23 cellular contexts compared by ENCODE assay signal in the genomic region with DNA sequence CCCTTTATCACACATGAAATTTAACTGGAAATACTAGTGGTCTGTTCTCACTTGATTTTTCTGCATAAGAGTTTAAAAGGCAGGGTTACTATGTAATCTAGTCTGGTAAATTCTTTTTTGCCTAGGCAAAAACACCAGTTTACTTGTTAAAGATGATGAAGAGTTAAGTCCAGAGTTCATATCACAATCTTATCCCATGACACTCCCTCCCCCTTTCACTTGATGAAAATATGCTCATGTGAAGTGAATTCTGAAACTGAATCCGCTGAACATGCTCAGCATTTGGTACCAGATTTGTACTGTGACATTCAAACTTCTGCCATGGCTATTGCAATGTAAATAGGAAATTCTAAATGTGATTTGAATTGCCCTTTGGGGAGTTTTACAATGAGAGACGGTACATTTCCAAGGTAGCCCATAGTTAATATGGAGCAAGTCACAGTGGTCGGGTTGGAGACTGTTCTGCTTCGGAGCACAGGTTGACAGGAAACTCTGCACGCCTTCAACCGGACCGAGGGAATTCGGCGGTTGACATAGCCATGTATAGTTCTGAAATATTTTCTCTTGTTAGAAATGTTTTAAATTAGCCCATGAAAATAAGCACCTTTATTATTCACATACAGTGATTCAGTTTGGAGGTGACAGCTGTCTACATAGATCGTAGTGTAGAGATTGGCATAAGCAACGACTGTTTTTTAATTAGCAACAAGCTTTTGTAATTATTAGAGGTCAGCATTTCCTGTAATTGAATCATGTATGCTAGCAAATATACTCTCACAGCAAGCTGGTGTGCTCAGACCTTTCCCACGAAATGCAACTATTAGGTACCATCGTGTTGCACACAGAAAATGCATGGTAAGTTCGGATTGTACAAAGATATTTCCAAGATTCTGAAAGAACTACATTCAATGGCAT.
DNase-seq lines count a peak whose midpoint lies in the region; ATAC-seq and TF ChIP-seq lines count a peak whose summit lies in the region.
"Had no signal": no experiment of that assay in that cellular context is flagged by ENCODE, and none has a peak within 500 bp of the region (broad histone marks: within the 10 kb centered on the region; RNA-seq: fewer than 3 reads in every experiment).

No MANE protein-coding gene starts in this region.

- intact Hi-C loops in gastrocnemius medialis (cut with DNase I; ENCODE audit: low total_unique reads) = no loop called here
- intact Hi-C loops in activated CD4-positive, alpha-beta T cell treated with anti-CD3 and anti-CD28 coated beads, Interleukin-2, amount 10 ng/mL, durations not matched to agents 24 days and 14 days (cut with micrococcal nuclease) = loop anchor here (10.0 kb wide), 1 partner anchor 880 kb away; no protein-coding TSS in a partner anchor

- no peak for TF ChIP-seq POLR2A in gastrocnemius medialis (IDR thresholded peaks at IDR 0.05)

- H3K27ac Mint-ChIP-seq in activated CD4-positive, alpha-beta T cell treated with anti-CD3 and anti-CD28 coated beads, Interleukin-2, amount 10 ng/mL, durations not matched to agents 24 days and 14 days = no peak overlapping the region
- H3K27ac Mint-ChIP-seq: activated B cell treated with CpG ODN at 0.5 μM for 24 hours; activated CD4-positive, alpha-beta memory T cell treated with anti-CD3 and anti-CD28 coated beads for 36 hours; activated naive CD8-positive, alpha-beta T cell treated with anti-CD3 and anti-CD28 coated beads, Interleukin-2, amount 10 ng/mL, durations not matched to agents 7 days and 5 days; CD8-positive, alpha-beta memory T cell; endodermal cell; IgD-negative memory B cell had no signal

- peak; percentile 38 for DNase-seq in NCI-H526 treated with DMSO at 0.1 percent for 48 hours (lab: John Stamatoyannopoulos, UW)
- peak; percentile 60 for DNase-seq in kidney tubule cell (ENCODE audit: low spot score)
- DNase-seq in gastrocnemius medialis = no peak
- DNase-seq in activated CD4-positive, alpha-beta T cell treated with anti-CD3 and anti-CD28 coated beads, Interleukin-2, amount 10 ng/mL, durations not matched to agents 24 days and 14 days = no peak
- no peak for DNase-seq in AG08395 (ENCODE audit: low spot score)
- DNase-seq: activated B cell treated with CpG ODN at 0.5 μM for 24 hours; activated CD4-positive, alpha-beta memory T cell treated with anti-CD3 and anti-CD28 coated beads for 36 hours; activated effector memory CD4-positive, alpha-beta T cell treated with Interleukin-2 at 50 U/mL for 16 hours; activated naive CD8-positive, alpha-beta T cell treated with anti-CD3 and anti-CD28 coated beads, Interleukin-2, amount 10 ng/mL, durations not matched to agents 7 days and 5 days; CD8-positive, alpha-beta memory T cell; DMS79; endodermal cell; glutamatergic neuron; GOT3; left ventricle myocardium superior; stimulated activated CD4-positive, alpha-beta T cell treated with anti-CD3 and anti-CD28 coated beads, Interleukin-4, amount 100 ng/mL, for 24 hours; stimulated activated naive CD4-positive, alpha-beta T cell treated with Interleukin-2 at 50 U/mL for 16 hours; T1000; tibial artery had no signal

- no peaks in the 10 kb centered on the region for H3K4me1 ChIP-seq in gastrocnemius medialis
- H3K4me1 ChIP-seq: tibial artery had no signal

- no peaks in the 10 kb centered on the region for H3K27me3 Mint-ChIP-seq in activated CD4-positive, alpha-beta T cell treated with anti-CD3 and anti-CD28 coated beads, Interleukin-2, amount 10 ng/mL, durations not matched to agents 24 days and 14 days
- H3K27me3 Mint-ChIP-seq: activated B cell treated with CpG ODN at 0.5 μM for 24 hours; activated CD4-positive, alpha-beta memory T cell treated with anti-CD3 and anti-CD28 coated beads for 36 hours; activated naive CD8-positive, alpha-beta T cell treated with anti-CD3 and anti-CD28 coated beads, Interleukin-2, amount 10 ng/mL, durations not matched to agents 7 days and 5 days; CD8-positive, alpha-beta memory T cell; IgD-negative memory B cell had no signal

- H3K36me3 ChIP-seq in gastrocnemius medialis = no peaks in the 10 kb centered on the region
- H3K36me3 ChIP-seq: tibial artery had no signal

- no peak overlapping the region for H3K27ac ChIP-seq in gastrocnemius medialis
- H3K27ac ChIP-seq: tibial artery had no signal

- no peaks in the 10 kb centered on the region for H3K36me3 Mint-ChIP-seq in activated CD4-positive, alpha-beta T cell treated with anti-CD3 and anti-CD28 coated beads, Interleukin-2, amount 10 ng/mL, durations not matched to agents 24 days and 14 days (ENCODE audit: low read depth)
- H3K36me3 Mint-ChIP-seq: activated CD4-positive, alpha-beta memory T cell treated with anti-CD3 and anti-CD28 coated beads for 36 hours; activated naive CD8-positive, alpha-beta T cell treated with anti-CD3 and anti-CD28 coated beads, Interleukin-2, amount 10 ng/mL, durations not matched to agents 7 days and 5 days; CD8-positive, alpha-beta memory T cell; IgD-negative memory B cell had no signal

- peak overlapping the region in 3 of 4 donors; percentile 3 to 22 (median 14) for H3K4me3 ChIP-seq in gastrocnemius medialis
- H3K4me3 ChIP-seq: tibial artery had no signal

- TF ChIP-seq CTCF in gastrocnemius medialis (IDR thresholded peaks at IDR 0.05 in 4 of 5, conservative IDR thresholded peaks at IDR 0.05 in 1 of 5) = no peak

- H3K27me3 ChIP-seq in gastrocnemius medialis = no peaks in the 10 kb centered on the region

- in situ Hi-C loops in gastrocnemius medialis (cut with MboI; ENCODE audit: low sequenced_read_pairs in 4 of 4) = loop anchor here in 1 of 4 donors (25.0 kb wide), 1 partner anchor 873 kb away; no protein-coding TSS in a partner anchor

- ATAC-seq in GM18868 (IDR thresholded peaks at IDR 0.05; ENCODE audit: unreplicated experiment) (peak; percentile 18), gastrocnemius medialis (no peak), SK-N-SH treated with all-trans-retinoic acid at 6 μM for 48 hours (no peak), GM19324 (IDR thresholded peaks at IDR 0.05; ENCODE audit: low FRiP score, unreplicated experiment) (no peak)
- ATAC-seq: left ventricle myocardium superior had no signal

- H3K4me1 Mint-ChIP-seq in activated CD4-positive, alpha-beta T cell treated with anti-CD3 and anti-CD28 coated beads, Interleukin-2, amount 10 ng/mL, durations not matched to agents 24 days and 14 days = no peaks in the 10 kb centered on the region
- H3K4me1 Mint-ChIP-seq: activated B cell treated with CpG ODN at 0.5 μM for 24 hours; activated naive CD8-positive, alpha-beta T cell treated with anti-CD3 and anti-CD28 coated beads, Interleukin-2, amount 10 ng/mL, durations not matched to agents 7 days and 5 days; CD8-positive, alpha-beta memory T cell; IgD-negative memory B cell had no signal

- H3K4me3 Mint-ChIP-seq in activated CD4-positive, alpha-beta T cell treated with anti-CD3 and anti-CD28 coated beads, Interleukin-2, amount 10 ng/mL, durations not matched to agents 24 days and 14 days = no peak overlapping the region
- H3K4me3 Mint-ChIP-seq: activated B cell treated with CpG ODN at 0.5 μM for 24 hours; activated CD4-positive, alpha-beta memory T cell treated with anti-CD3 and anti-CD28 coated beads for 36 hours; activated naive CD8-positive, alpha-beta T cell treated with anti-CD3 and anti-CD28 coated beads, Interleukin-2, amount 10 ng/mL, durations not matched to agents 7 days and 5 days; CD8-positive, alpha-beta memory T cell; endodermal cell; IgD-negative memory B cell had no signal

- H3K9me3 Mint-ChIP-seq in activated CD4-positive, alpha-beta T cell treated with anti-CD3 and anti-CD28 coated beads, Interleukin-2, amount 10 ng/mL, durations not matched to agents 24 days and 14 days = no peaks in the 10 kb centered on the region
- H3K9me3 Mint-ChIP-seq: activated B cell treated with CpG ODN at 0.5 μM for 24 hours; activated CD4-positive, alpha-beta memory T cell treated with anti-CD3 and anti-CD28 coated beads for 36 hours; activated naive CD8-positive, alpha-beta T cell treated with anti-CD3 and anti-CD28 coated beads, Interleukin-2, amount 10 ng/mL, durations not matched to agents 7 days and 5 days; endodermal cell; IgD-negative memory B cell had no signal

- H3K9me3 ChIP-seq in gastrocnemius medialis = no peaks in the 10 kb centered on the region
- H3K9me3 ChIP-seq: tibial artery had no signal

TF ChIP-seq in SK-N-SH treated with all-trans-retinoic acid at 6 μM for 48 hours, 23 proteins besides CTCF, POLR2A, EP300 and RAD21 (continues in another document):
- TF ChIP-seq RARB (CRISPR knock-in tag; IDR thresholded peaks at IDR 0.05) (no peak), ZFP3 (CRISPR knock-in tag; IDR thresholded peaks at IDR 0.05) (no peak), BACH2 (CRISPR knock-in tag; IDR thresholded peaks at IDR 0.05; ENCODE audit: borderline replicate concordance) (no peak), ZC3H10 (CRISPR knock-in tag; IDR thresholded peaks at IDR 0.05) (no peak)
- TF ChIP-seq, protein P1, sequence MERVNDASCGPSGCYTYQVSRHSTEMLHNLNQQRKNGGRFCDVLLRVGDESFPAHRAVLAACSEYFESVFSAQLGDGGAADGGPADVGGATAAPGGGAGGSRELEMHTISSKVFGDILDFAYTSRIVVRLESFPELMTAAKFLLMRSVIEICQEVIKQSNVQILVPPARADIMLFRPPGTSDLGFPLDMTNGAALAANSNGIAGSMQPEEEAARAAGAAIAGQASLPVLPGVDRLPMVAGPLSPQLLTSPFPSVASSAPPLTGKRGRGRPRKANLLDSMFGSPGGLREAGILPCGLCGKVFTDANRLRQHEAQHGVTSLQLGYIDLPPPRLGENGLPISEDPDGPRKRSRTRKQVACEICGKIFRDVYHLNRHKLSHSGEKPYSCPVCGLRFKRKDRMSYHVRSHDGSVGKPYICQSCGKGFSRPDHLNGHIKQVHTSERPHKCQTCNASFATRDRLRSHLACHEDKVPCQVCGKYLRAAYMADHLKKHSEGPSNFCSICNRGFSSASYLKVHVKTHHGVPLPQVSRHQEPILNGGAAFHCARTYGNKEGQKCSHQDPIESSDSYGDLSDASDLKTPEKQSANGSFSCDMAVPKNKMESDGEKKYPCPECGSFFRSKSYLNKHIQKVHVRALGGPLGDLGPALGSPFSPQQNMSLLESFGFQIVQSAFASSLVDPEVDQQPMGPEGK (CRISPR knock-in tag; IDR thresholded peaks at IDR 0.05; ENCODE audit: borderline replicate concordance) = no peak
- TF ChIP-seq, protein P2, sequence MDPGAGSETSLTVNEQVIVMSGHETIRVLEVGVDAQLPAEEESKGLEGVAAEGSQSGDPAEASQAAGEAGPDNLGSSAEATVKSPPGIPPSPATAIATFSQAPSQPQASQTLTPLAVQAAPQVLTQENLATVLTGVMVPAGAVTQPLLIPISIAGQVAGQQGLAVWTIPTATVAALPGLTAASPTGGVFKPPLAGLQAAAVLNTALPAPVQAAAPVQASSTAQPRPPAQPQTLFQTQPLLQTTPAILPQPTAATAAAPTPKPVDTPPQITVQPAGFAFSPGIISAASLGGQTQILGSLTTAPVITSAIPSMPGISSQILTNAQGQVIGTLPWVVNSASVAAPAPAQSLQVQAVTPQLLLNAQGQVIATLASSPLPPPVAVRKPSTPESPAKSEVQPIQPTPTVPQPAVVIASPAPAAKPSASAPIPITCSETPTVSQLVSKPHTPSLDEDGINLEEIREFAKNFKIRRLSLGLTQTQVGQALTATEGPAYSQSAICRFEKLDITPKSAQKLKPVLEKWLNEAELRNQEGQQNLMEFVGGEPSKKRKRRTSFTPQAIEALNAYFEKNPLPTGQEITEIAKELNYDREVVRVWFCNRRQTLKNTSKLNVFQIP (CRISPR knock-in tag; IDR thresholded peaks at IDR 0.05; ENCODE audit: borderline replicate concordance, low read depth) = no peak

Comparison
In these comparisons a context has a peak if more than half of its experiments do, and no peak if none do; other contexts are left out.
1. DNase-seq: peak in NCI-H526 treated with DMSO at 0.1 percent for 48 hours (single experiment) and kidney tubule cell (single experiment); none in gastrocnemius medialis (0 of 2), activated CD4-positive, alpha-beta T cell treated with anti-CD3 and anti-CD28 coated beads, Interleukin-2, amount 10 ng/mL, durations not matched to agents 24 days and 14 days (single experiment) and AG08395 (single experiment).